In the genomic region with DNA sequence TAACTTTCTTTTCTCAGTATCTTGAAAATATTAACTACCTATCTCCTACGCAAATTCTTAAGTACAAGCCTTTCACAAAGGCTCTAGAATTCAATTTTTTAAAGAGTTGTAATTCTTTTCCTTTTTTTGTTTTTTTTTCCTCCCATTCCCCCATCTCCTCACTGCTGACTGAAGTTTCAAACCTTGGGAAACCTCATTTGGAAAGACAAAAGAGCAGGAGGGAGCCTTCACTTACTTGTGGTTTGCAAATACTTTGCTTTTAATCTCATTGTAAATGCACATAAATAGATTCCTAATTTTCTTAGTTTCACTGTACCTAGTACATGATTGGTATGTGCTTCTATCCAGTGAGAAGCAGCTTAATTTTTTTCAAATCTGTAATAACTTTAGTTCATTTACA, we compare ENCODE assay signal across 22 cellular contexts. TPM values are rescaled to one million over a fixed set of nuclear protein-coding genes. Genes with fewer than 3 reads are reported as not detected.
A peak's percentile ranks its signal among the peaks of the same experiment; 100 is the strongest.
DNase-seq lines count a peak whose midpoint lies in the region; ATAC-seq, FAIRE-seq and TF ChIP-seq lines count a peak whose summit lies in the region.
"Had no signal": no experiment of that assay in that cellular context is flagged by ENCODE, and none has a peak within 500 bp of the region (broad histone marks: within the 10 kb centered on the region; RNA-seq: fewer than 3 reads in every experiment).

No MANE protein-coding gene starts in this region.

- H3K14ac ChIP-seq in H1 (ENCODE audit: insufficient read length), result no peak overlapping the region

- H3K9me2 ChIP-seq in GM23338 (ENCODE audit: insufficient read depth), result peaks cover 16% of the 10 kb centered on the region

- H3K4me3 ChIP-seq in GM23338 (no peak overlapping the region), HUES6 (ENCODE audit: low read depth, low read length) (peak overlapping the region; percentile 13; the same call in 1 of the 2 replicates), H1 (ENCODE audit: extremely low read depth in 1 of 4, insufficient read depth in 2 of 4, low read depth in 3 of 4, low read length in 4 of 4) (peak overlapping the region in 1 of 4 experiments; percentile 25; a peak in 1 of 8 replicates)
- H3K4me3 ChIP-seq: A549, K562 had no signal

- H3K36me3 ChIP-seq in GM23338 (ENCODE audit: insufficient read depth) (no peaks in the 10 kb centered on the region), HUES6 (ENCODE audit: control insufficient read depth, insufficient read depth, low read length) (no peaks in the 10 kb centered on the region), H1 (ENCODE audit: control insufficient read depth in 2 of 4, insufficient read depth in 4 of 4, low read length in 3 of 4) (no peaks in the 10 kb centered on the region)

- H3K27me3 ChIP-seq in GM23338 (ENCODE audit: insufficient read depth) (no peaks in the 10 kb centered on the region), HUES6 (ENCODE audit: control insufficient read depth, insufficient read depth, low read length) (no peaks in the 10 kb centered on the region), H1 (replicated peaks in 1 of 4; ENCODE audit: control insufficient read depth in 3 of 4, extremely low read depth in 1 of 4, insufficient read depth in 3 of 4, low read length in 3 of 4) (no peaks in the 10 kb centered on the region)

- no peak overlapping the region for H2AK5ac ChIP-seq in H1 (ENCODE audit: low read depth, low read length)

- H4K8ac ChIP-seq in H1 (ENCODE audit: extremely low read depth, insufficient read depth, low read length), result no peak overlapping the region

- no peaks in the 10 kb centered on the region for H3K79me1 ChIP-seq in H1 (ENCODE audit: low read depth, low read length)

- H3K27me3 Mint-ChIP-seq in GM23338 (ENCODE audit: insufficient read depth, low read depth, poor library complexity), result peaks cover 6% of the 10 kb centered on the region
- H3K27me3 Mint-ChIP-seq: CD4-positive, alpha-beta T cell had no signal

- no peak overlapping the region for H4K5ac ChIP-seq in H1 (ENCODE audit: insufficient read length, low read depth, low read length)

- peak; percentile 61 for DNase-seq in GM23338 (ENCODE audit: low spot score)
- DNase-seq in H1 (ENCODE audit: low read depth in 1 of 2, low spot score in 2 of 2), result no peak
- peak; percentile 23 for DNase-seq in iPS-NIHi11 (ENCODE audit: low spot score)
- DNase-seq in activated CD4-positive, alpha-beta T cell treated with anti-CD3 and anti-CD28 coated beads for 1 hour, result no peak
- no peak for DNase-seq in SIG-M5 treated with dmso at 0.1 percent for 504 hours (lab: John Stamatoyannopoulos, UW; ENCODE audit: unreplicated experiment)
- DNase-seq: AML-193; CD4-positive, alpha-beta T cell; DMS153; DMS79; GDM1; HFFc6; IMR-90 had no signal

- H3K79me2 ChIP-seq in GM23338 (replicated peaks; ENCODE audit: insufficient read depth), result no peaks in the 10 kb centered on the region
- H3K79me2 ChIP-seq in H1 (ENCODE audit: control insufficient read depth in 1 of 2, insufficient read depth in 2 of 2, low read length in 2 of 2), result no peaks in the 10 kb centered on the region

- H2AFZ ChIP-seq in GM23338 (no peak overlapping the region), H1 (ENCODE audit: low read length) (no peak overlapping the region)

- no peaks in the 10 kb centered on the region for H4K20me1 ChIP-seq in GM23338 (replicated peaks; ENCODE audit: insufficient read depth)
- H4K20me1 ChIP-seq in H1 (replicated peaks in 1 of 2; ENCODE audit: control insufficient read depth in 1 of 2, insufficient read depth in 2 of 2, low read length in 2 of 2), result no peaks in the 10 kb centered on the region

- TF ChIP-seq EP300 in H1 (IDR thresholded peaks at IDR 0.05; ENCODE audit: borderline replicate concordance in 1 of 2, low read depth in 2 of 2, low read length in 2 of 2), result no peak

- H3K27ac ChIP-seq in GM23338 (ENCODE audit: low read depth) (no peak overlapping the region; the same call in 1 of the 2 replicates), HUES6 (ENCODE audit: low read depth, low read length) (no peak overlapping the region), H1 (ENCODE audit: low read depth, low read length) (no peak overlapping the region)
- H3K27ac ChIP-seq: 22Rv1, A549, C4-2B had no signal

- TF ChIP-seq POLR2A in H1 (IDR thresholded peaks at IDR 0.05; ENCODE audit: control extremely low read depth in 1 of 2, low read depth in 2 of 2, low read length in 2 of 2), result no peak

- H3K56ac ChIP-seq in H1 (replicated peaks; ENCODE audit: insufficient read length, low read depth, low read length), result no peak overlapping the region

- peaks cover 5% of the 10 kb centered on the region; the same call in 2 of the 3 replicates for H3K9me3 Mint-ChIP-seq in GM23338
- H3K9me3 Mint-ChIP-seq: HFFc6 had no signal

- H3K9me3 ChIP-seq in HUES6 (ENCODE audit: control insufficient read depth, insufficient read depth, low read depth, low read length), result no peaks in the 10 kb centered on the region
- no peaks in the 10 kb centered on the region for H3K9me3 ChIP-seq in H1 (ENCODE audit: insufficient read depth in 2 of 2, low read depth in 1 of 2, low read length in 1 of 2)
- H3K9me3 ChIP-seq: A549 had no signal

- H2BK12ac ChIP-seq in H1 (ENCODE audit: low read depth, low read length), result no peak overlapping the region

- no peak overlapping the region for H3K4ac ChIP-seq in H1 (replicated peaks; ENCODE audit: insufficient read length, low read depth, low read length)

- peaks cover 27% of the 10 kb centered on the region for H3K4me1 ChIP-seq in GM23338 (ENCODE audit: insufficient read depth)
- H3K4me1 ChIP-seq in HUES6 (ENCODE audit: control insufficient read depth, insufficient read depth, low read length), result peaks cover 32% of the 10 kb centered on the region
- H3K4me1 ChIP-seq in H1 (replicated peaks in 1 of 4; ENCODE audit: control insufficient read depth in 3 of 4, insufficient read depth in 4 of 4, low read length in 3 of 4), result peaks cover 0 to 9% (median 6%) of the 10 kb centered on the region in 4 experiments; a peak in 6 of 7 replicates
- H3K4me1 ChIP-seq: A549 had no signal

- POLR2A ChIA-PET in H1 (lab: Charles Lee; ENCODE audit: partially characterized antibody), result no interaction called here

- H2BK15ac ChIP-seq in H1 (ENCODE audit: low read length), result no peak overlapping the region

- TF ChIP-seq CTCF in GM23338 (conservative IDR thresholded peaks at IDR 0.05; ENCODE audit: low read depth in 2 of 2), result no peak
- no peak for TF ChIP-seq CTCF in H1 (IDR thresholded peaks at IDR 0.05; ENCODE audit: control extremely low read depth in 1 of 3, insufficient read depth in 1 of 3, low read depth in 1 of 3, low read length in 3 of 3)

- peaks cover 31% of the 10 kb centered on the region for H3K4me1 Mint-ChIP-seq in GM23338

- FAIRE-seq in H1 (lab: Jason Lieb, UNC), result peak; percentile 78
- FAIRE-seq: A549, K562 had no signal

- H4K91ac ChIP-seq in H1 (replicated peaks; ENCODE audit: insufficient read length, low read length), result no peak overlapping the region

- TF ChIP-seq RAD21 in H1 (IDR thresholded peaks at IDR 0.05 in 1 of 2, conservative IDR thresholded peaks at IDR 0.05 in 1 of 2; ENCODE audit: low read depth in 2 of 2, low read length in 2 of 2), result no peak

- H3K27ac Mint-ChIP-seq in GM23338, result peak overlapping the region; percentile 84; the same call in 1 of the 2 replicates
- H3K27ac Mint-ChIP-seq: CD4-positive, alpha-beta T cell; HFFc6 had no signal

- H3K9ac ChIP-seq in HUES6 (ENCODE audit: low read length) (no peak overlapping the region), H1 (replicated peaks in 1 of 4; ENCODE audit: extremely low read depth in 1 of 4, low read depth in 3 of 4, low read length in 3 of 4) (no peak overlapping the region)

- H3K4me2 ChIP-seq in GM23338, result peak overlapping the region; percentile 36
- H3K4me2 ChIP-seq in H1 (ENCODE audit: insufficient read depth in 1 of 2, low read depth in 2 of 2, low read length in 2 of 2), result peak overlapping the region; percentile 6 to 31; a peak in 2 of 4 replicates
- H3K4me2 ChIP-seq: A549 had no signal

- CTCF ChIA-PET in H1 (lab: Charles Lee; ENCODE audit: partially characterized antibody), result interaction anchor here (1.1 kb wide), 1 partner anchor 120 kb away, joined by 3 read pairs; no protein-coding TSS in a partner anchor

- H3K18ac ChIP-seq in H1 (ENCODE audit: extremely low read depth, low read length), result no peak overlapping the region; the same call in 1 of the 2 replicates

- no peak overlapping the region for H2BK5ac ChIP-seq in H1 (ENCODE audit: low read depth, low read length)

- peaks cover 3% of the 10 kb centered on the region; the same call in 2 of the 3 replicates for H3K36me3 Mint-ChIP-seq in GM23338 (ENCODE audit: low read depth)

- no peaks in the 10 kb centered on the region for H3F3A ChIP-seq in GM23338 (replicated peaks; ENCODE audit: low read depth)

- H3K23ac ChIP-seq in H1 (ENCODE audit: insufficient read length), result no peak overlapping the region

- H2BK120ac ChIP-seq in H1 (replicated peaks; ENCODE audit: low read depth, low read length), result no peak overlapping the region

- peak overlapping the region; percentile 63 for H3K4me3 Mint-ChIP-seq in GM23338
- H3K4me3 Mint-ChIP-seq: CD4-positive, alpha-beta T cell; HFFc6 had no signal

- H2BK20ac ChIP-seq in H1 (ENCODE audit: low read length), result no peak overlapping the region

- WGBS in H1 (ENCODE audit: extremely low coverage in 1 of 2, insufficient coverage in 1 of 2, insufficient read length in 1 of 2, insufficient replicate concordance in 2 of 2, low coverage in 1 of 2, low lambda C conversion rate in 2 of 2, missing lambda C conversion rate in 1 of 2), 2 experiments, result 0% methylated on average over 1 of the region's 1 CpG; no CpG with 5 or more reads in 1 of the 2 experiments

- no peaks in the 10 kb centered on the region for H3K23me2 ChIP-seq in H1 (ENCODE audit: low read depth, low read length)

- peak; percentile 81; the same call in 2 of the 3 replicates for ATAC-seq in GM23338
- ATAC-seq in HG02970 (IDR thresholded peaks at IDR 0.05; ENCODE audit: low FRiP score, unreplicated experiment), result no peak
- ATAC-seq: A549, HCT116, K562 had no signal

TF ChIP-seq in H1, 55 proteins besides CTCF, POLR2A, EP300 and RAD21 (continues in another document):
- no peak for TF ChIP-seq RFX5 (IDR thresholded peaks at IDR 0.05; ENCODE audit: borderline replicate concordance, low read depth, low read length)
- TF ChIP-seq CBX5 (IDR thresholded peaks at IDR 0.05; ENCODE audit: low read depth, low read length), result no peak
- TF ChIP-seq RXRA (IDR thresholded peaks at IDR 0.05; ENCODE audit: insufficient read depth, low read depth, low read length), result no peak

RNA-seq across cellular contexts. Expression of a gene that starts 15.8 kb away (rescaled TPM):
- total RNA-seq in GM23338 (2014; rRNA removed; shearing (Covaris generic)), result 0.23 TPM in 1 of 2 replicates, not detected in the other
- polyA plus RNA-seq in GM23338 (2016; fragmentation: Nextera tagmentation; extraction: Ambion mirVana) (0.06 TPM in 1 of 2 replicates, not detected in the other), H1 (2011; rRNA removed) (0.64 and 0.83 TPM in 2 replicates)
- 0.21 and 0.22 TPM in 2 replicates for total RNA-seq in H1 (2021; fragmentation: NEBNext Ultra II Directional; extraction: Animal tissue kit (Norgen Biotek cat#: 25700))
- 0.32 TPM for polyA plus RNA-seq in H1 (2011; cell fraction: cytosol; rRNA removed)
- 1.2 TPM for polyA plus RNA-seq in H1 (2011; cell fraction: nucleus; rRNA removed)
- 0.28 to 0.71 TPM (median 0.36 TPM) in 4 replicates for polyA plus RNA-seq in H1 (2012, experiment 1 of 2)
- 0.14 TPM for polyA plus RNA-seq in H1 (2012, experiment 2 of 2)
- polyA plus RNA-seq in H1 (2013, experiment 1 of 2), result 0.22 TPM
- polyA plus RNA-seq in H1 (2013, experiment 2 of 2), result 0.22 TPM
- 0.28 and 0.32 TPM in 2 replicates for polyA minus RNA-seq in H1 (2011; rRNA and poly(A)+ RNA removed)
- polyA minus RNA-seq in H1 (2011; cell fraction: cytosol; rRNA and poly(A)+ RNA removed), result not detected
- 2.4 TPM for polyA minus RNA-seq in H1 (2011; cell fraction: nucleus; rRNA and poly(A)+ RNA removed)
- total RNA-seq: Daoy, H4, HFFc6, IMR-90, K562 had no signal
- polyA plus RNA-seq: A549, BJ, IMR-90, K562 had no signal

Comparison
In these comparisons a context has a peak if more than half of its experiments do, and no peak if none do; other contexts are left out.
1. DNase-seq: peak in GM23338 (single experiment) and iPS-NIHi11 (single experiment); none in H1 (0 of 2), activated CD4-positive, alpha-beta T cell treated with anti-CD3 and anti-CD28 coated beads for 1 hour (single experiment) and SIG-M5 treated with dmso at 0.1 percent for 504 hours (single experiment).